In genomic region chr18:79797518-79798345, GRCh38 we compare ENCODE assay signal across 8 cellular contexts. TPM values are rescaled to one million over a fixed set of nuclear protein-coding genes. Genes with fewer than 3 reads are reported as not detected.
DNase-seq lines count a peak whose midpoint lies in the region; ATAC-seq, FAIRE-seq and TF ChIP-seq lines count a peak whose summit lies in the region.

A gene with protein sequence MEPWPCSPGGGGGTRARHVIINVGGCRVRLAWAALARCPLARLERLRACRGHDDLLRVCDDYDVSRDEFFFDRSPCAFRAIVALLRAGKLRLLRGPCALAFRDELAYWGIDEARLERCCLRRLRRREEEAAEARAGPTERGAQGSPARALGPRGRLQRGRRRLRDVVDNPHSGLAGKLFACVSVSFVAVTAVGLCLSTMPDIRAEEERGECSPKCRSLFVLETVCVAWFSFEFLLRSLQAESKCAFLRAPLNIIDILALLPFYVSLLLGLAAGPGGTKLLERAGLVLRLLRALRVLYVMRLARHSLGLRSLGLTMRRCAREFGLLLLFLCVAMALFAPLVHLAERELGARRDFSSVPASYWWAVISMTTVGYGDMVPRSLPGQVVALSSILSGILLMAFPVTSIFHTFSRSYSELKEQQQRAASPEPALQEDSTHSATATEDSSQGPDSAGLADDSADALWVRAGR (plus strand): TSS chr18:79797938. CDS start chr18:79863668, 65,730 bp downstream.

- DNase-seq in COLO668 (lab: John Stamatoyannopoulos, UW; ENCODE audit: unreplicated experiment) (peak; percentile 29), HTR-8/SVneo (ENCODE audit: insufficient read length, low spot score) (peak; percentile 31), astrocyte of the spinal cord (ENCODE audit: low read depth, low spot score) (no peak), left lung (peak; percentile 33 to 69), upper lobe of right lung (peak; percentile 64), GF-D8 (lab: John Stamatoyannopoulos, UW) (no peak), HCEC 1CT (no peak)

- intact Hi-C loops in left lung (cut with DNase I) (no loop called here), upper lobe of right lung (cut with DNase I) (no loop called here)

- peaks cover 35 to 75% of the 10 kb centered on the region in 2 donors for H3K27me3 ChIP-seq in left lung
- peaks cover 53% of the 10 kb centered on the region for H3K27me3 ChIP-seq in upper lobe of right lung

- H3K4me1 ChIP-seq in left lung (peaks cover 11 to 50% of the 10 kb centered on the region in 2 donors), upper lobe of right lung (peaks cover 10% of the 10 kb centered on the region)

- in situ Hi-C loops in astrocyte of the spinal cord (cut with HindIII; ENCODE audit: low sequenced_read_pairs), result no loop called here

- no peaks in the 10 kb centered on the region for H3K36me3 ChIP-seq in left lung
- no peaks in the 10 kb centered on the region for H3K36me3 ChIP-seq in upper lobe of right lung

- H3K9me3 ChIP-seq in left lung, result no peaks in the 10 kb centered on the region
- H3K9me3 ChIP-seq in upper lobe of right lung, result no peaks in the 10 kb centered on the region

- no peak within 1 kb of the TSS for H3K4me3 ChIP-seq in astrocyte of the spinal cord (ENCODE audit: low read depth, low read length)
- peak within 1 kb of the TSS; percentile 28 to 44 for H3K4me3 ChIP-seq in left lung
- peak within 1 kb of the TSS; percentile 26 for H3K4me3 ChIP-seq in upper lobe of right lung

- FAIRE-seq in HTR-8/SVneo (lab: Jason Lieb, UNC), result no peak

- TF ChIP-seq CTCF in astrocyte of the spinal cord (IDR thresholded peaks at IDR 0.05; ENCODE audit: low read depth, low read length) (peak; percentile 8), left lung (IDR thresholded peaks at IDR 0.05) (no peak), upper lobe of right lung (IDR thresholded peaks at IDR 0.05) (peak; percentile 11)

- ATAC-seq in left lung (peak; percentile 79), upper lobe of right lung (peak; percentile 50), HG03135 (IDR thresholded peaks at IDR 0.05; ENCODE audit: unreplicated experiment) (no peak)

- no peak within 1 kb of the TSS for H3K27ac ChIP-seq in left lung
- no peak within 1 kb of the TSS for H3K27ac ChIP-seq in upper lobe of right lung

RNA-seq across cellular contexts. Expression of the gene that starts here (rescaled TPM):
- total RNA-seq in left lung (1 to 10 TPM in 1 of 2 donors, under 1 TPM in 1; 0.20 to 1.1 TPM), upper lobe of right lung (0.46 TPM)

Comparison
In these comparisons a context has a peak if more than half of its experiments do, and no peak if none do; other contexts are left out.
1. Peak in DNase-seq, ATAC-seq and H3K4me3 ChIP-seq in upper lobe of right lung; RNA of the gene not detected or under 1 TPM.
2. DNase-seq: peak in COLO668 (single experiment), HTR-8/SVneo (single experiment) and left lung (2 of 2); none in astrocyte of the spinal cord (single experiment), GF-D8 (single experiment) and HCEC 1CT (single experiment).
3. CTCF ChIP-seq: peak in astrocyte of the spinal cord (single experiment) and upper lobe of right lung (single experiment); none in left lung (0 of 2).